Comparison of ENCODE assay signal across 23 cellular contexts in genomic region chr1:58927722-58928085, GRCh38.
DNase-seq lines count a peak whose midpoint lies in the region; ATAC-seq, FAIRE-seq and TF ChIP-seq lines count a peak whose summit lies in the region.
"Had no signal": no experiment of that assay in that cellular context is flagged by ENCODE, and none has a peak within 500 bp of the region (broad histone marks: within the 10 kb centered on the region; RNA-seq: fewer than 3 reads in every experiment).

No MANE protein-coding gene starts in this region.

- H3K4me3 ChIP-seq in GM12878 (no peak overlapping the region), hepatocyte (no peak overlapping the region), thyroid gland (replicated peaks in 1 of 3) (no peak overlapping the region)
- H3K4me3 ChIP-seq: heart left ventricle, lung, MG63 had no signal

- H4K20me1 ChIP-seq in GM12878 (ENCODE audit: control insufficient read depth, insufficient read depth) (no peaks in the 10 kb centered on the region), hepatocyte (ENCODE audit: insufficient read depth, poor library complexity, severe bottlenecking) (no peaks in the 10 kb centered on the region)

- H3K4me1 ChIP-seq in GM12878 (ENCODE audit: control insufficient read depth, insufficient read depth, low read length) (peaks cover 14% of the 10 kb centered on the region), hepatocyte (ENCODE audit: insufficient read depth) (peaks cover 61% of the 10 kb centered on the region), thyroid gland (peaks cover 35 to 36% of the 10 kb centered on the region in 2 donors)

- no peaks in the 10 kb centered on the region for H3K9me3 Mint-ChIP-seq in activated naive CD4-positive, alpha-beta T cell treated with anti-CD3 and anti-CD28 coated beads, Interleukin-2, amount 50 U/mL, for 24 hours
- H3K9me3 Mint-ChIP-seq in activated naive CD4-positive, alpha-beta T cell treated with anti-CD3 and anti-CD28 coated beads, Interleukin-2, amount 10 ng/mL, durations not matched to agents 7 days and 5 days = no peaks in the 10 kb centered on the region
- H3K9me3 Mint-ChIP-seq: activated CD4-positive, alpha-beta memory T cell treated with anti-CD3 and anti-CD28 coated beads, Interleukin-2, amount 10 ng/mL, durations not matched to agents 7 days and 5 days; CD4-positive, alpha-beta T cell; natural killer cell treated with Interleukin-12 subunit alpha and Interleukin-12 subunit beta and Interleukin-15 and Interleukin-18, amount 100 ng/mL, for 72 hours had no signal

- RAD21 ChIA-PET in GM12878 (lab: Charles Lee; ENCODE audit: unreplicated experiment) = interaction anchor here (1.3 to 2.5 kb wide), 2 partner anchors 26 to 86 kb away, joined by 3 to 6 read pairs; no protein-coding TSS in a partner anchor

- H3K9me3 ChIP-seq in GM12878 (replicated peaks; ENCODE audit: control insufficient read depth, insufficient read depth, low read length) (no peaks in the 10 kb centered on the region), hepatocyte (ENCODE audit: low read depth) (no peaks in the 10 kb centered on the region), thyroid gland (no peaks in the 10 kb centered on the region)
- H3K9me3 ChIP-seq: heart left ventricle, MG63 had no signal

- H3K4me2 ChIP-seq in GM12878 (ENCODE audit: control insufficient read depth, insufficient read depth) = peak overlapping the region; percentile 51
- no peak overlapping the region for H3K4me2 ChIP-seq in hepatocyte

- no peaks in the 10 kb centered on the region for H3K36me3 Mint-ChIP-seq in activated naive CD4-positive, alpha-beta T cell treated with anti-CD3 and anti-CD28 coated beads, Interleukin-2, amount 50 U/mL, for 24 hours
- H3K36me3 Mint-ChIP-seq in activated naive CD4-positive, alpha-beta T cell treated with anti-CD3 and anti-CD28 coated beads, Interleukin-2, amount 10 ng/mL, durations not matched to agents 7 days and 5 days = no peaks in the 10 kb centered on the region
- H3K36me3 Mint-ChIP-seq: activated naive CD8-positive, alpha-beta T cell; natural killer cell treated with Interleukin-12 subunit alpha and Interleukin-12 subunit beta and Interleukin-15 and Interleukin-18, amount 100 ng/mL, for 72 hours had no signal

- no peak overlapping the region for H3K4me3 Mint-ChIP-seq in activated naive CD4-positive, alpha-beta T cell treated with anti-CD3 and anti-CD28 coated beads, Interleukin-2, amount 50 U/mL, for 24 hours
- no peak overlapping the region for H3K4me3 Mint-ChIP-seq in activated naive CD4-positive, alpha-beta T cell treated with anti-CD3 and anti-CD28 coated beads, Interleukin-2, amount 10 ng/mL, durations not matched to agents 7 days and 5 days
- H3K4me3 Mint-ChIP-seq: activated CD4-positive, alpha-beta memory T cell treated with anti-CD3 and anti-CD28 coated beads, Interleukin-2, amount 10 ng/mL, durations not matched to agents 7 days and 5 days; activated naive CD8-positive, alpha-beta T cell; CD4-positive, alpha-beta T cell; natural killer cell treated with Interleukin-12 subunit alpha and Interleukin-12 subunit beta and Interleukin-15 and Interleukin-18, amount 100 ng/mL, for 72 hours had no signal

- no peak for TF ChIP-seq CTCF in GM12878 (IDR thresholded peaks at IDR 0.05 in 2 of 3, conservative IDR thresholded peaks at IDR 0.05 in 1 of 3; ENCODE audit: control insufficient read depth in 2 of 3, extremely low read depth in 1 of 3, insufficient read depth in 1 of 3, low read depth in 3 of 3, low read length in 3 of 3)
- TF ChIP-seq CTCF in hepatocyte (IDR thresholded peaks at IDR 0.05; ENCODE audit: poor library complexity) = no peak
- no peak for TF ChIP-seq CTCF in thyroid gland (IDR thresholded peaks at IDR 0.05)

- H3K27me3 Mint-ChIP-seq in activated naive CD4-positive, alpha-beta T cell treated with anti-CD3 and anti-CD28 coated beads, Interleukin-2, amount 50 U/mL, for 24 hours = no peaks in the 10 kb centered on the region
- H3K27me3 Mint-ChIP-seq in activated naive CD4-positive, alpha-beta T cell treated with anti-CD3 and anti-CD28 coated beads, Interleukin-2, amount 10 ng/mL, durations not matched to agents 7 days and 5 days = peaks cover 21% of the 10 kb centered on the region
- H3K27me3 Mint-ChIP-seq: activated CD4-positive, alpha-beta memory T cell treated with anti-CD3 and anti-CD28 coated beads, Interleukin-2, amount 10 ng/mL, durations not matched to agents 7 days and 5 days; CD4-positive, alpha-beta T cell had no signal

- TF ChIP-seq POLR2A in GM12878 (IDR thresholded peaks at IDR 0.05; ENCODE audit: low read depth, low read length) (no peak), thyroid gland (IDR thresholded peaks at IDR 0.05) (no peak)

- no TSS peak for BruUV-seq in GM12878 (replicated peaks; lab: Mats Ljungman, UMichigan)

- no peak for TF ChIP-seq EP300 in GM12878 (IDR thresholded peaks at IDR 0.05; ENCODE audit: borderline replicate concordance in 1 of 2, control insufficient read depth in 1 of 2, low read depth in 2 of 2, low read length in 2 of 2)

- 95% methylated on average over 3 of the region's 3 CpGs for WGBS in GM12878 (ENCODE audit: insufficient coverage, insufficient replicate concordance, low lambda C conversion rate, missing lambda C conversion rate)
- WGBS in hepatocyte (ENCODE audit: low lambda C conversion rate, missing lambda C conversion rate) = 94% methylated on average over 3 of the region's 3 CpGs
- 52 to 57% methylated on average over 3 of the region's 3 CpGs for WGBS in thyroid gland, 2 donors

- POLR2A ChIA-PET in GM12878 (lab: Charles Lee) = no interaction called here

- no peak for TF ChIP-seq RAD21 in GM12878 (IDR thresholded peaks at IDR 0.05; ENCODE audit: insufficient read depth, low read depth, low read length)

- H3K27me3 ChIP-seq in GM12878 (replicated peaks in 1 of 2; ENCODE audit: control insufficient read depth in 2 of 2, insufficient read depth in 2 of 2, low read length in 1 of 2) = no peaks in the 10 kb centered on the region
- H3K27me3 ChIP-seq in hepatocyte = no peaks in the 10 kb centered on the region
- H3K27me3 ChIP-seq in thyroid gland = no peaks in the 10 kb centered on the region
- H3K27me3 ChIP-seq: heart left ventricle, MG63 had no signal

- CTCF ChIA-PET in activated naive CD4-positive, alpha-beta T cell treated with anti-CD3 and anti-CD28 coated beads, Interleukin-2, amount 10 ng/mL, durations not matched to agents 7 days and 5 days (lab: Charles Lee) = interaction anchor here (1.2 kb wide), 1 partner anchor 8 kb away, joined by 3 read pairs; no protein-coding TSS in a partner anchor
- CTCF ChIA-PET in GM12878 (lab: Yijun Ruan, JAX) = interaction anchor here (0.7 to 1.6 kb wide), 3 partner anchors 14 to 200 kb away, joined by 3 to 5 read pairs (median 3); no protein-coding TSS in a partner anchor

- H2AFZ ChIP-seq in GM12878 (ENCODE audit: control insufficient read depth, low read depth, low read length) (no peak overlapping the region), hepatocyte (no peak overlapping the region)

- H3K4me1 Mint-ChIP-seq in activated naive CD4-positive, alpha-beta T cell treated with anti-CD3 and anti-CD28 coated beads, Interleukin-2, amount 50 U/mL, for 24 hours = peaks cover 48% of the 10 kb centered on the region
- peaks cover 55% of the 10 kb centered on the region for H3K4me1 Mint-ChIP-seq in activated naive CD4-positive, alpha-beta T cell treated with anti-CD3 and anti-CD28 coated beads, Interleukin-2, amount 10 ng/mL, durations not matched to agents 7 days and 5 days

- H3K79me2 ChIP-seq in GM12878 (ENCODE audit: control insufficient read depth, insufficient read depth, low read length) (no peaks in the 10 kb centered on the region), hepatocyte (no peaks in the 10 kb centered on the region)

- in situ Hi-C loops in GM12878 (cut with MboI) = no loop called here

- peak overlapping the region; percentile 48 for H3K27ac Mint-ChIP-seq in activated naive CD4-positive, alpha-beta T cell treated with anti-CD3 and anti-CD28 coated beads, Interleukin-2, amount 50 U/mL, for 24 hours
- no peak overlapping the region for H3K27ac Mint-ChIP-seq in activated naive CD4-positive, alpha-beta T cell treated with anti-CD3 and anti-CD28 coated beads, Interleukin-2, amount 10 ng/mL, durations not matched to agents 7 days and 5 days
- H3K27ac Mint-ChIP-seq: activated CD4-positive, alpha-beta memory T cell treated with anti-CD3 and anti-CD28 coated beads, Interleukin-2, amount 10 ng/mL, durations not matched to agents 7 days and 5 days; activated naive CD8-positive, alpha-beta T cell; CD4-positive, alpha-beta T cell; natural killer cell treated with Interleukin-12 subunit alpha and Interleukin-12 subunit beta and Interleukin-15 and Interleukin-18, amount 100 ng/mL, for 72 hours had no signal

- H3K27ac ChIP-seq in GM12878 (ENCODE audit: control insufficient read depth, insufficient read depth) (peak overlapping the region; percentile 13; the same call in 1 of the 2 replicates), hepatocyte (peak overlapping the region; percentile 32), thyroid gland (peak overlapping the region; percentile 63 to 76 (median 67))
- H3K27ac ChIP-seq: heart left ventricle had no signal

- H3K9ac ChIP-seq in GM12878 (ENCODE audit: control insufficient read depth, insufficient read depth, low read length) = no peak overlapping the region

- no peaks in the 10 kb centered on the region for H3K9me2 ChIP-seq in hepatocyte (replicated peaks; ENCODE audit: insufficient read depth)

- intact Hi-C loops in GM12878 (cut with micrococcal nuclease; ENCODE audit: unreplicated experiment) (no loop called here), thyroid gland (cut with DNase I) (loop anchor here (10.0 kb wide), 1 partner anchor 133 kb away; no protein-coding TSS in a partner anchor)

- peak; percentile 14; the same call in 1 of the 3 replicates for ATAC-seq in GM12878
- ATAC-seq: heart left ventricle; natural killer cell treated with Interleukin-12 subunit alpha and Interleukin-12 subunit beta and Interleukin-15 and Interleukin-18, amount 100 ng/mL, for 72 hours had no signal

- H3K36me3 ChIP-seq in GM12878 (ENCODE audit: control insufficient read depth in 2 of 2, insufficient read depth in 2 of 2, low read length in 1 of 2) (no peaks in the 10 kb centered on the region), hepatocyte (replicated peaks; ENCODE audit: insufficient read depth, low read depth) (no peaks in the 10 kb centered on the region), thyroid gland (no peaks in the 10 kb centered on the region)
- H3K36me3 ChIP-seq: heart left ventricle, MG63 had no signal

- SMC1A ChIA-PET in GM12878 (lab: Charles Lee; ENCODE audit: uncharacterized antibody, unreplicated experiment) = interaction anchor here (0.9 to 1.6 kb wide), 7 partner anchors 9 to 84 kb away, joined by 3 to 7 read pairs (median 3); no protein-coding TSS in a partner anchor

- FAIRE-seq in GM12878 (lab: Jason Lieb, UNC) = no peak

- DNase-seq in activated naive CD4-positive, alpha-beta T cell treated with anti-CD3 and anti-CD28 coated beads, Interleukin-2, amount 10 ng/mL, durations not matched to agents 7 days and 5 days = no peak
- DNase-seq in GM12878 (ENCODE audit: low read depth, low spot score) (no peak), hepatocyte (ENCODE audit: low spot score) (no peak), thyroid gland (peak; percentile 60 to 63), NCI-H774 (lab: John Stamatoyannopoulos, UW) (no peak), HuH-7 (ENCODE audit: low spot score) (no peak), NCI-H1694 (lab: John Stamatoyannopoulos, UW) (no peak)
- DNase-seq: activated CD4-positive, alpha-beta memory T cell treated with anti-CD3 and anti-CD28 coated beads, Interleukin-2, amount 10 ng/mL, durations not matched to agents 7 days and 5 days; activated CD4-positive, alpha-beta T cell treated with anti-CD3 and anti-CD28 coated beads for 1 hour; CD4-positive, alpha-beta T cell; H7; heart left ventricle; KBM-7; MG63; NCI-H1105; NCI-H1930; NCI-H524 treated with DMSO at 0.1 percent for 48 hours; SHP77 treated with DMSO at 0.1 percent for 48 hours; stimulated activated naive CD4-positive, alpha-beta T cell treated with Interleukin-2 at 50 U/mL for 16 hours had no signal

Comparison
In these comparisons a context has a peak if more than half of its experiments do, and no peak if none do; other contexts are left out.
1. DNase-seq: peak in thyroid gland (2 of 2); none in activated naive CD4-positive, alpha-beta T cell treated with anti-CD3 and anti-CD28 coated beads, Interleukin-2, amount 10 ng/mL, durations not matched to agents 7 days and 5 days (single experiment), GM12878 (single experiment), hepatocyte (single experiment), NCI-H774 (single experiment), HuH-7 (single experiment) and NCI-H1694 (single experiment).
2. H3K27ac ChIP-seq: peak in every context shown above with its lines; median percentile 67 in thyroid gland; 32 in hepatocyte; 13 in GM12878.